8 cellular contexts compared by ENCODE assay signal in the genomic region with DNA sequence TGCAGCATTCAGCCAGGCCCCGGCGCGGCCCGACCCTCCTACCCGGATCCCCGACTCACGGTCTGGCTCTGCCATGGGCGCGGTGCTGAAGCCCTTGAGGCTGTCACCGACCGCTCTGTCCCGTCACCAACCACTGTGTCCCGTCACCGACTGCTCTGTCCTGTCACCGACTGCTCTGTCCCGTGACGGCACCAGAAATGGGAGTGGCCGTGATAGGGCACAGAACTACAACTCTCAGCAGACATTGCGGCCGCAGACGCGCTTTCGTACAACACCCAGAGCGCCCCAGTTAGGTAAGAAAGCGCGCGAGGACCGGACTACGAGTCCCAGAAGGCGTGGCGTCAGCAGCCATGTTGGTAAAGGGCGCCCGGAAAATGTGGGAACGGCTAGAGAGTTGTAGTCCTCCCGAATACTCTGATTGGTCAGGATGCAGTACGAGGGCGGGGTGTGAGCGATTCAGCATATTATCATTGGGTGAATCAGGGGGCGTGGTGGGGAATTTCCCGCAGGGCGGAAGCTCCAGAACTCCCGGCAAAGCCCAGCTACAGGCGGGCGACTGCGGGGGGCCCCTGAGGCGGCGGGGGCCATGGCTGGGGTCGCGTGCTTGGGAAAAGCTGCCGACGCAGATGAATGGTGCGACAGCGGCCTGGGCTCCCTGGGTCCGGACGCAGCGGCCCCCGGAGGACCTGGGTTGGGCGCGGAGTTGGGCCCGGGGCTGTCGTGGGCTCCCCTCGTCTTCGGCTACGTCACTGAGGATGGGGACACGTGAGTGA. TPM values are rescaled to one million over a fixed set of nuclear protein-coding genes. Genes with fewer than 3 reads are reported as not detected.
DNase-seq lines count a peak whose midpoint lies in the region; ATAC-seq, FAIRE-seq and TF ChIP-seq lines count a peak whose summit lies in the region.

A gene with protein sequence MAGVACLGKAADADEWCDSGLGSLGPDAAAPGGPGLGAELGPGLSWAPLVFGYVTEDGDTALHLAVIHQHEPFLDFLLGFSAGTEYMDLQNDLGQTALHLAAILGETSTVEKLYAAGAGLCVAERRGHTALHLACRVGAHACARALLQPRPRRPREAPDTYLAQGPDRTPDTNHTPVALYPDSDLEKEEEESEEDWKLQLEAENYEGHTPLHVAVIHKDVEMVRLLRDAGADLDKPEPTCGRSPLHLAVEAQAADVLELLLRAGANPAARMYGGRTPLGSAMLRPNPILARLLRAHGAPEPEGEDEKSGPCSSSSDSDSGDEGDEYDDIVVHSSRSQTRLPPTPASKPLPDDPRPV (plus strand): TSS at position 523 of the 773 bp plus-strand sequence. CDS start 64 bp downstream, at position 587.
A gene (minus strand): TSS at position 172 of the 773 bp plus-strand sequence. CDS start 97 bp downstream, at position 75.

- intact Hi-C loops in T-helper 2 cell treated with Interferon-gamma antibody and Interleukin-4, amounts not matched to agents 100 ng/mL and 5 ng/mL, for 36 hours (cut with micrococcal nuclease) = loop anchor here (1.0 to 2.0 kb wide), 7 partner anchors 21 to 497 kb away; a partner anchor contains a TSS
- intact Hi-C loops in psoas muscle (cut with DNase I) = loop anchor here in 1 of 2 donors (1.0 kb wide), 1 partner anchor 252 kb away; a partner anchor contains a TSS

- TF ChIP-seq CTCF in right atrium auricular region (IDR thresholded peaks at IDR 0.05) (no peak), psoas muscle (IDR thresholded peaks at IDR 0.05) (no peak)

- DNase-seq in NCI-H187 treated with DMSO at 0.1 percent for 48 hours (lab: John Stamatoyannopoulos, UW) = peak; percentile 99
- peak; percentile 88 to 100 (median 100) for DNase-seq in anterior cingulate cortex (lab: John Stamatoyannopoulos, UW)
- DNase-seq in right atrium auricular region (ENCODE audit: low spot score) = peak; percentile 100
- DNase-seq in psoas muscle = peak; percentile 100
- peak; percentile 99 for DNase-seq in urothelium cell line (ENCODE audit: low spot score)

- ATAC-seq in GM18499 (IDR thresholded peaks at IDR 0.05; ENCODE audit: insufficient read depth, unreplicated experiment) (peak; percentile 86), HG02943 (IDR thresholded peaks at IDR 0.05; ENCODE audit: low read depth, unreplicated experiment) (peak; percentile 89), psoas muscle (peak; percentile 95 to 96 (median 96))

- H3K36me3 ChIP-seq in right atrium auricular region (peaks cover 3% of the 10 kb centered on the region), psoas muscle (ENCODE audit: insufficient read depth in 1 of 2, low read depth in 1 of 2) (peaks cover 0 to 23% of the 10 kb centered on the region in 2 donors)

- FAIRE-seq in urothelium cell line (lab: Jason Lieb, UNC) = peak; percentile 96

- H3K27me3 ChIP-seq in right atrium auricular region = no peaks in the 10 kb centered on the region
- H3K27me3 ChIP-seq in psoas muscle (ENCODE audit: insufficient read depth in 3 of 3, low read length in 2 of 3) = no peaks in the 10 kb centered on the region

- H3K9me3 ChIP-seq in right atrium auricular region (no peaks in the 10 kb centered on the region), psoas muscle (no peaks in the 10 kb centered on the region)

- peak within 1 kb of the TSS; percentile 81 to 94 for H3K4me3 ChIP-seq in right atrium auricular region
- peak within 1 kb of the TSS; percentile 87 for H3K4me3 ChIP-seq in psoas muscle

- peaks cover 0 to 40% of the 10 kb centered on the region in 2 donors for H3K4me1 ChIP-seq in right atrium auricular region
- peaks cover 45% of the 10 kb centered on the region for H3K4me1 ChIP-seq in psoas muscle

- WGBS in psoas muscle, 3 donors = 0% methylated on average over 61 to 65 of the region's 65 CpGs

- H3K27ac ChIP-seq in right atrium auricular region (peak within 1 kb of the TSS; percentile 86 to 94), psoas muscle (peak within 1 kb of the TSS; percentile 96)

RNA-seq across cellular contexts. Expression of the first gene that starts in this region (rescaled TPM):
- 42.1 and 42.2 TPM in 2 replicates for total RNA-seq in T-helper 2 cell treated with Interferon-gamma antibody and Interleukin-4, amounts not matched to agents 100 ng/mL and 5 ng/mL, for 36 hours
- total RNA-seq in right atrium auricular region (10 to 100 TPM; 13.3 to 29.2 TPM), psoas muscle (10 to 100 TPM; 21.9 to 41.0 (median 26.6) TPM)
- polyA plus RNA-seq in psoas muscle = 100 to 1,000 TPM in 1 of 3 donors, 10 to 100 TPM in 2; 45.5 to 109 (median 50.7) TPM

RNA-seq across cellular contexts. Expression of the second gene that starts in this region (rescaled TPM):
- 42.2 and 42.5 TPM in 2 replicates for total RNA-seq in T-helper 2 cell treated with Interferon-gamma antibody and Interleukin-4, amounts not matched to agents 100 ng/mL and 5 ng/mL, for 36 hours
- total RNA-seq in right atrium auricular region (100 to 1,000 TPM in 1 of 2 donors, 10 to 100 TPM in 1; 91.5 to 170 TPM), psoas muscle (100 to 1,000 TPM; 133 to 180 (median 147) TPM)
- 100 to 1,000 TPM; 140 to 260 (median 204) TPM for polyA plus RNA-seq in psoas muscle

Comparison
In these comparisons a context has a peak if more than half of its experiments do, and no peak if none do; other contexts are left out.
1. Peak in every context shown above with its lines: DNase-seq, ATAC-seq, H3K4me3 ChIP-seq and H3K27ac ChIP-seq.